In the genomic region with DNA sequence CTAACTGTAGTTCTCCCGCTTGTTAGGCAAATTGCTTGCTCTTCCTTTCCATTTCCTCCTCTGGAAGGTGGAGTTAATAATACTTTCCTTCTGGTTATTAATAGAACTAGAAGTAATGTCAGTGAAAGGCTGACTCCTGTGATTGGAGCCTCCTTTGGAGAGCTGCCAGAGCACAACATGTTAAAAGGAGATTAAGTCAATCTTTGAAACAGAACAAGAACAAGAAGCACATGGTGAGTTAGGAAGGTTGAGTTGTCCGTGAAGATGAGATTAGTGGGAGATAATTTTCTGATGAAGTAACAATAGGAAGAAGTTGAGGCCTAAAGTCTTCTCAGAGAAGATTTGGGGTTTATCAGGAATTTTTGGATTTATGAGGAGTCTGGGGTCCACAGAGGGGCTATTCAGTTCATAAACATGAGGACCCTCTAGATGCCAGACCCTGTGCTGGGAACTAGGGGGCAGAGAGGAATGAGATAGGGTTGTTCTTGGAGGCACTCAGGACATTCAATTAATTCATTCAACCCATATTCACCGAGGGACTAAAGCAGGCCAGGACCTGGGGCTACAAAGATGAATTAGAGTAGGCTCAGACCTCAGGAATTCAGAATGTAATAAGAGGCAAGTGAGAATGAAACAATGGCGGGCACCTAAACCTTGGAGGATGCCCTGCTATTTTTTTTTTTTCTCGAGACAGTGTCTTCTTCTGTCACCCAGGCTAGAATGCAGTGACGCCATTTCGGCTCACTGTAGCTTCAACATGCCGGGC, we compare ENCODE assay signal across 1 cellular context.
TF ChIP-seq lines count a peak whose summit lies in the region.

No MANE protein-coding gene starts in this region.

TF ChIP-seq in IMR-90, 13 proteins besides CTCF, POLR2A, EP300 and RAD21 (continued from another document):
- TF ChIP-seq, protein P1, sequence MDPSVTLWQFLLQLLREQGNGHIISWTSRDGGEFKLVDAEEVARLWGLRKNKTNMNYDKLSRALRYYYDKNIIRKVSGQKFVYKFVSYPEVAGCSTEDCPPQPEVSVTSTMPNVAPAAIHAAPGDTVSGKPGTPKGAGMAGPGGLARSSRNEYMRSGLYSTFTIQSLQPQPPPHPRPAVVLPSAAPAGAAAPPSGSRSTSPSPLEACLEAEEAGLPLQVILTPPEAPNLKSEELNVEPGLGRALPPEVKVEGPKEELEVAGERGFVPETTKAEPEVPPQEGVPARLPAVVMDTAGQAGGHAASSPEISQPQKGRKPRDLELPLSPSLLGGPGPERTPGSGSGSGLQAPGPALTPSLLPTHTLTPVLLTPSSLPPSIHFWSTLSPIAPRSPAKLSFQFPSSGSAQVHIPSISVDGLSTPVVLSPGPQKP (IDR thresholded peaks at IDR 0.05; ENCODE audit: borderline replicate concordance, low read depth, low read length) = no peak
- TF ChIP-seq RFX5 (IDR thresholded peaks at IDR 0.05; ENCODE audit: low read depth, low read length) (no peak), FOS (IDR thresholded peaks at IDR 0.05; ENCODE audit: low read depth, low read length) (no peak), RCOR1 (IDR thresholded peaks at IDR 0.05; ENCODE audit: insufficient replicate concordance, low read length) (no peak)
TF ChIP-seq in IMR-90: peak in this region for 0.
